ENCODE assay signal across 9 cellular contexts in the genomic region with DNA sequence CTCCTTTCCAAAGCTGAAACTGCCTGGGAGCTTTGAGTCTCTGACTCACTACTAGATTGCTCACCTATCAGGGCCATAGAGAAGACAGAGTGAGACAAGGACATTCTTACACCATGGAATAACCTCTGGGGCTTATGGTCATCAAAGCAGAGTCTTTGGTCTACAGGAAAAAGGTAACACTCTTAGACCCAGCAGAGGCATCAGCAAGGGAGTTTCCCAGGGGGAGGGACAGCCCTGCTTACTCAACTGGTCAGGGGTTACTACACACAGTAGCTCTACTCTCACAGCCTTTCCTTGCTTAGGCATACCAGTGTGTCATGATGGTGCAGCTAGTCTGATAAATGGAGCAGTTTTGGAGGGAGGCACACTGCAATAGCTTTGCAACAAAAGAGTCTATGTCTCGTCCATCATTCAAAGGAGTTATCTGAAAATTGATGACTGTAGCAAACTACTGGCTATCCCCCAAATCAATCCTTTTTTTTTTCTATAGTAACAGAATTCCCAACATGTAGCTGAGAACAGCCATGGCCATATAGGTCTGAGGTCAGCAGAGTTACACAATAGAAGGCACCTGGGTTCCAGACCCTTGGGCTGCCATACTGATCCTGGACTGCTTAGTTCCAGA. TPM values are rescaled to one million over a fixed set of nuclear protein-coding genes. Genes with fewer than 3 reads are reported as not detected.
DNase-seq lines count a peak whose midpoint lies in the region; ATAC-seq and TF ChIP-seq lines count a peak whose summit lies in the region.
"Had no signal": no experiment of that assay in that cellular context is flagged by ENCODE, and none has a peak within 500 bp of the region (broad histone marks: within the 10 kb centered on the region; RNA-seq: fewer than 3 reads in every experiment).

No MANE protein-coding gene starts in this region.

- peaks cover 32% of the 10 kb centered on the region for H3K4me1 Mint-ChIP-seq in activated CD8-positive, alpha-beta T cell treated with anti-CD3 and anti-CD28 coated beads for 36 hours (ENCODE audit: low read depth)

- CTCF ChIA-PET in activated CD8-positive, alpha-beta T cell treated with anti-CD3 and anti-CD28 coated beads for 36 hours (lab: Charles Lee): interaction anchor here (0.6 to 1.0 kb wide), 3 partner anchors 21 to 156 kb away, joined by 3 to 5 read pairs (median 3); no protein-coding TSS in a partner anchor

- peak; percentile 9 for DNase-seq in stimulated activated CD4-positive, alpha-beta T cell treated with anti-CD3 and anti-CD28 coated beads, Interleukin-4, amount 100 ng/mL, for 24 hours
- no peak for DNase-seq in stimulated activated CD4-positive, alpha-beta T cell treated with anti-CD3 and anti-CD28 coated beads, Interleukin-12 subunit alpha, Interleukin-12 subunit beta, amount 100 ng/mL, for 4 hours
- peak; percentile 73 for DNase-seq in activated CD8-positive, alpha-beta T cell treated with anti-CD3 and anti-CD28 coated beads for 36 hours
- DNase-seq in left kidney (ENCODE audit: low read depth, low spot score) (peak; percentile 32), NOMO-1 treated with dmso at 0.1 percent for 144 hours (lab: John Stamatoyannopoulos, UW; ENCODE audit: unreplicated experiment) (no peak), inferior parietal cortex (ENCODE audit: extremely low spot score) (no peak), retina (no peak)
- DNase-seq: activated naive CD8-positive, alpha-beta T cell treated with anti-CD3 and anti-CD28 coated beads, Interleukin-2, amount 10 ng/mL, durations not matched to agents 7 days and 5 days had no signal

- intact Hi-C loops in activated CD8-positive, alpha-beta T cell treated with anti-CD3 and anti-CD28 coated beads for 36 hours (cut with micrococcal nuclease): no loop called here

- H3K27ac Mint-ChIP-seq in activated CD8-positive, alpha-beta T cell treated with anti-CD3 and anti-CD28 coated beads for 36 hours: no peak overlapping the region
- H3K27ac Mint-ChIP-seq: activated naive CD8-positive, alpha-beta T cell treated with anti-CD3 and anti-CD28 coated beads, Interleukin-2, amount 10 ng/mL, durations not matched to agents 7 days and 5 days had no signal

- H3K4me3 Mint-ChIP-seq in activated CD8-positive, alpha-beta T cell treated with anti-CD3 and anti-CD28 coated beads for 36 hours: no peak overlapping the region
- H3K4me3 Mint-ChIP-seq: activated naive CD8-positive, alpha-beta T cell treated with anti-CD3 and anti-CD28 coated beads, Interleukin-2, amount 10 ng/mL, durations not matched to agents 7 days and 5 days had no signal

- H3K9me3 Mint-ChIP-seq in activated CD8-positive, alpha-beta T cell treated with anti-CD3 and anti-CD28 coated beads for 36 hours: peaks cover 4% of the 10 kb centered on the region
- H3K9me3 Mint-ChIP-seq: activated naive CD8-positive, alpha-beta T cell treated with anti-CD3 and anti-CD28 coated beads, Interleukin-2, amount 10 ng/mL, durations not matched to agents 7 days and 5 days had no signal

- POLR2A ChIA-PET in activated CD8-positive, alpha-beta T cell treated with anti-CD3 and anti-CD28 coated beads for 36 hours (lab: Charles Lee): interaction anchor here (0.7 to 2.6 kb wide), 2 partner anchors 9 to 13 kb away, joined by 3 to 10 read pairs; no protein-coding TSS in a partner anchor

- no peaks in the 10 kb centered on the region for H3K27me3 Mint-ChIP-seq in activated CD8-positive, alpha-beta T cell treated with anti-CD3 and anti-CD28 coated beads for 36 hours

- no peaks in the 10 kb centered on the region for H3K36me3 Mint-ChIP-seq in activated CD8-positive, alpha-beta T cell treated with anti-CD3 and anti-CD28 coated beads for 36 hours (ENCODE audit: low read depth)

- ATAC-seq in HG02981 (IDR thresholded peaks at IDR 0.05; ENCODE audit: unreplicated experiment): peak; percentile 73
- ATAC-seq in activated CD8-positive, alpha-beta T cell treated with anti-CD3 and anti-CD28 coated beads for 36 hours: peak; percentile 98

- no peak for TF ChIP-seq CTCF in activated CD8-positive, alpha-beta T cell treated with anti-CD3 and anti-CD28 coated beads for 36 hours (IDR thresholded peaks at IDR 0.05)

RNA-seq across cellular contexts. Expression of a gene that starts 22.4 kb away (rescaled TPM):
- 10 to 100 TPM; 94.2 to 97.3 TPM for total RNA-seq in activated CD8-positive, alpha-beta T cell treated with anti-CD3 and anti-CD28 coated beads for 36 hours

Comparison
In these comparisons a context has a peak if more than half of its experiments do, and no peak if none do; other contexts are left out.
1. DNase-seq: peak in stimulated activated CD4-positive, alpha-beta T cell treated with anti-CD3 and anti-CD28 coated beads, Interleukin-4, amount 100 ng/mL, for 24 hours (single experiment), activated CD8-positive, alpha-beta T cell treated with anti-CD3 and anti-CD28 coated beads for 36 hours (single experiment) and left kidney (single experiment); none in stimulated activated CD4-positive, alpha-beta T cell treated with anti-CD3 and anti-CD28 coated beads, Interleukin-12 subunit alpha, Interleukin-12 subunit beta, amount 100 ng/mL, for 4 hours (single experiment), NOMO-1 treated with dmso at 0.1 percent for 144 hours (single experiment), inferior parietal cortex (single experiment) and retina (single experiment).